23 cellular contexts compared by ENCODE assay signal in genomic region chr4:82467442-82467841, GRCh38. TPM values are rescaled to one million over a fixed set of nuclear protein-coding genes. Genes with fewer than 3 reads are reported as not detected.
DNase-seq lines count a peak whose midpoint lies in the region; ATAC-seq and TF ChIP-seq lines count a peak whose summit lies in the region.
"Had no signal": no experiment of that assay in that cellular context is flagged by ENCODE, and none has a peak within 500 bp of the region (broad histone marks: within the 10 kb centered on the region; RNA-seq: fewer than 3 reads in every experiment).

No MANE protein-coding gene starts in this region.

- no peak overlapping the region for H3K4me3 ChIP-seq in epithelial cell of esophagus (ENCODE audit: low read length)
- H3K4me3 ChIP-seq: breast epithelium, colonic mucosa, psoas muscle, smooth muscle cell, upper lobe of left lung had no signal

- no peak for ATAC-seq in GM18519 (IDR thresholded peaks at IDR 0.05; ENCODE audit: low FRiP score, unreplicated experiment)
- ATAC-seq: activated T-cell treated with anti-CD3 and anti-CD28 coated beads, Interleukin-2, amount 50 U/mL, for 4 hours; effector memory CD8-positive, alpha-beta T cell; left cardiac atrium; psoas muscle had no signal

- DNase-seq in NCI-H1417 (lab: John Stamatoyannopoulos, UW) (peak in 2 of 3 experiments; percentile 19 to 58), NCI-H1417 treated with DMSO at 0.1 percent for 48 hours (lab: John Stamatoyannopoulos, UW) (no peak), NCI-H345 (lab: John Stamatoyannopoulos, UW) (peak; percentile 41), epithelial cell of esophagus (ENCODE audit: low read depth) (peak; percentile 30), pulmonary artery endothelial cell (ENCODE audit: low read depth, low spot score) (peak; percentile 10), Kasumi-1 (lab: John Stamatoyannopoulos, UW) (no peak), NCI-H1092 (lab: John Stamatoyannopoulos, UW) (no peak)
- DNase-seq: activated CD4-positive, alpha-beta T cell treated with anti-CD3 and anti-CD28 coated beads for 48 hours; activated naive CD4-positive, alpha-beta T cell; activated T-cell treated with anti-CD3 and anti-CD28 coated beads, Interleukin-2, amount 50 U/mL, for 4 hours; colonic mucosa; effector memory CD8-positive, alpha-beta T cell; GDM1; left cardiac atrium; NCI-H2081; NCI-H526; psoas muscle; RPMI8226; stimulated activated CD4-positive, alpha-beta T cell treated with anti-CD3 and anti-CD28 coated beads, Interleukin-2, amount 100 ng/mL, for 24 hours; upper lobe of left lung had no signal

- no peak for TF ChIP-seq CTCF in epithelial cell of esophagus (IDR thresholded peaks at IDR 0.05; ENCODE audit: insufficient read depth, low read depth, low read length, missing control alignments)

RNA-seq across cellular contexts. Expression of gene ENOPH1, which starts 37.1 kb away (rescaled TPM):
- 47.8 and 69.3 TPM in 2 replicates for total RNA-seq in pulmonary artery endothelial cell

RNA-seq across cellular contexts. Expression of gene HNRNPDL, which starts 37.2 kb away (rescaled TPM):
- total RNA-seq in pulmonary artery endothelial cell = 166 and 217 TPM in 2 replicates

Comparison
In these comparisons a context has a peak if more than half of its experiments do, and no peak if none do; other contexts are left out.
1. DNase-seq: peak in NCI-H1417 (2 of 3), NCI-H345 (single experiment), epithelial cell of esophagus (single experiment) and pulmonary artery endothelial cell (single experiment); none in NCI-H1417 treated with DMSO at 0.1 percent for 48 hours (single experiment), Kasumi-1 (0 of 2) and NCI-H1092 (single experiment).